Comparison of ENCODE assay signal across 8 cellular contexts in the genomic region with DNA sequence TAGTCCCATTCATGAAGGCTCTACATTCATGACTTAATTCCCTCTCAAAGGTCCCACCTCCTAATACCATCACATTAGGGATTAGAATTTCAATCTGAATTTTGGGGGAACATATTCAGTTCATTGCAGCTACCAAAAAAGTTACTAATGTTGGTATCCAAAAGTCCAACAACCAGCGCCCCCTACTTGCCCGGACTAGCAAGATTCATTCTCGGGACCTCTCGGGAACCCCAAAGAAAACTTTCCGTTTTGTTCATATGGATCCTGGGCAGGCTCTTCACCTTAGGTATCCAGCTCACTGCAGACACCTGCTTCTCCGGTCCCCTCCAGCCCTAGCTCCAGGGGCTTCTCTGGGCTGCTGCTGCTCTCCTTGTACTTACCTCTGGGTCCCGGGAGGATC. TPM values are rescaled to one million over a fixed set of nuclear protein-coding genes. Genes with fewer than 3 reads are reported as not detected.
DNase-seq lines count a peak whose midpoint lies in the region; ATAC-seq and TF ChIP-seq lines count a peak whose summit lies in the region.

No MANE protein-coding gene starts in this region.

- H3K36me3 ChIP-seq in BE2C, result no peaks in the 10 kb centered on the region
- no peaks in the 10 kb centered on the region for H3K36me3 ChIP-seq in gastrocnemius medialis

- ATAC-seq in GM19351 (IDR thresholded peaks at IDR 0.05; ENCODE audit: unreplicated experiment) (no peak), gastrocnemius medialis (no peak)

- no peaks in the 10 kb centered on the region for H3K36me3 Mint-ChIP-seq in activated naive CD4-positive, alpha-beta T cell treated with anti-CD3 and anti-CD28 coated beads, Interleukin-2, amount 10 ng/mL, durations not matched to agents 7 days and 5 days

- H3K9me3 Mint-ChIP-seq in activated naive CD4-positive, alpha-beta T cell treated with anti-CD3 and anti-CD28 coated beads, Interleukin-2, amount 10 ng/mL, durations not matched to agents 7 days and 5 days, result no peaks in the 10 kb centered on the region

- no peak overlapping the region for H3K27ac Mint-ChIP-seq in activated naive CD4-positive, alpha-beta T cell treated with anti-CD3 and anti-CD28 coated beads, Interleukin-2, amount 10 ng/mL, durations not matched to agents 7 days and 5 days

- no peak overlapping the region for H3K4me3 Mint-ChIP-seq in activated naive CD4-positive, alpha-beta T cell treated with anti-CD3 and anti-CD28 coated beads, Interleukin-2, amount 10 ng/mL, durations not matched to agents 7 days and 5 days

- CTCF ChIA-PET in activated naive CD4-positive, alpha-beta T cell treated with anti-CD3 and anti-CD28 coated beads, Interleukin-2, amount 10 ng/mL, durations not matched to agents 7 days and 5 days (lab: Charles Lee), result interaction anchor here (0.6 to 8.3 kb wide), 41 partner anchors 8 to 630 kb away, joined by 3 to 96 read pairs (median 6); a partner anchor contains a TSS

- H3K27me3 ChIP-seq in BE2C (peaks cover 6% of the 10 kb centered on the region), gastrocnemius medialis (no peaks in the 10 kb centered on the region)

- TF ChIP-seq POLR2A in gastrocnemius medialis (IDR thresholded peaks at IDR 0.05), result no peak

- H3K4me3 ChIP-seq in BE2C (ENCODE audit: low read depth, low read length) (no peak overlapping the region), gastrocnemius medialis (no peak overlapping the region)

- H3K4me1 Mint-ChIP-seq in activated naive CD4-positive, alpha-beta T cell treated with anti-CD3 and anti-CD28 coated beads, Interleukin-2, amount 10 ng/mL, durations not matched to agents 7 days and 5 days, result peaks cover 12% of the 10 kb centered on the region

- DNase-seq in BE2C (no peak), HT-29 (ENCODE audit: low spot score) (peak; percentile 26), left kidney (ENCODE audit: low read depth, low spot score) (peak; percentile 17), activated gamma-delta T cell (lab: John Stamatoyannopoulos, UW) (no peak), superior temporal gyrus (ENCODE audit: extremely low spot score) (no peak), gastrocnemius medialis (no peak)
- DNase-seq in activated naive CD4-positive, alpha-beta T cell treated with anti-CD3 and anti-CD28 coated beads, Interleukin-2, amount 10 ng/mL, durations not matched to agents 7 days and 5 days, result peak; percentile 63

- intact Hi-C loops in gastrocnemius medialis (cut with DNase I; ENCODE audit: low total_unique reads), result loop anchor here (1.0 to 2.0 kb wide), 2 partner anchors 218 to 345 kb away; no protein-coding TSS in a partner anchor

- H3K27me3 Mint-ChIP-seq in activated naive CD4-positive, alpha-beta T cell treated with anti-CD3 and anti-CD28 coated beads, Interleukin-2, amount 10 ng/mL, durations not matched to agents 7 days and 5 days, result peaks cover 12% of the 10 kb centered on the region

- TF ChIP-seq CTCF in BE2C (IDR thresholded peaks at IDR 0.05; ENCODE audit: low read depth, low read length), result peak; percentile 53
- no peak for TF ChIP-seq CTCF in gastrocnemius medialis (IDR thresholded peaks at IDR 0.05 in 4 of 5, conservative IDR thresholded peaks at IDR 0.05 in 1 of 5)

- H3K9me3 ChIP-seq in BE2C (no peaks in the 10 kb centered on the region), gastrocnemius medialis (no peaks in the 10 kb centered on the region)

- in situ Hi-C loops in gastrocnemius medialis (cut with MboI; ENCODE audit: low sequenced_read_pairs in 4 of 4), result loop anchor here in 2 of 4 donors (5.0 to 10.0 kb wide), 2 partner anchors 236 to 244 kb away; no protein-coding TSS in a partner anchor

- no peak overlapping the region for H3K27ac ChIP-seq in gastrocnemius medialis

- H3K4me1 ChIP-seq in BE2C (no peaks in the 10 kb centered on the region), gastrocnemius medialis (no peaks in the 10 kb centered on the region)

RNA-seq across cellular contexts. Expression of a gene that starts 8.9 kb away (rescaled TPM):
- polyA plus RNA-seq in BE2C (2012; ENCODE audit: insufficient read depth, insufficient read length, low read depth), result 2.5 TPM
- 4.6 and 7.1 TPM in 2 replicates for total RNA-seq in HT-29 (2014; rRNA removed; shearing (Covaris generic))
- total RNA-seq in gastrocnemius medialis, result 10 to 100 TPM in 1 of 4 donors, 1 to 10 TPM in 3; 6.2 to 12.5 (median 9.1) TPM

RNA-seq across cellular contexts. Expression of a gene that starts 19.8 kb away (rescaled TPM):
- 99.1 TPM for polyA plus RNA-seq in BE2C (2012; ENCODE audit: insufficient read depth, insufficient read length, low read depth)
- 142 and 156 TPM in 2 replicates for total RNA-seq in HT-29 (2014; rRNA removed; shearing (Covaris generic))
- total RNA-seq in gastrocnemius medialis, result 100 to 1,000 TPM; 227 to 342 (median 250) TPM

RNA-seq across cellular contexts. Expression of a gene that starts 32.9 kb away (rescaled TPM):
- polyA plus RNA-seq in BE2C (2012; ENCODE audit: insufficient read depth, insufficient read length, low read depth), result 43.2 TPM
- total RNA-seq in HT-29 (2014; rRNA removed; shearing (Covaris generic)), result 37.9 and 40.4 TPM in 2 replicates
- 10 to 100 TPM; 25.6 to 69.7 (median 39.8) TPM for total RNA-seq in gastrocnemius medialis

Comparison
In these comparisons a context has a peak if more than half of its experiments do, and no peak if none do; other contexts are left out.
1. DNase-seq: peak in HT-29 (single experiment), activated naive CD4-positive, alpha-beta T cell treated with anti-CD3 and anti-CD28 coated beads, Interleukin-2, amount 10 ng/mL, durations not matched to agents 7 days and 5 days (single experiment) and left kidney (single experiment); none in BE2C (single experiment), activated gamma-delta T cell (single experiment), superior temporal gyrus (single experiment) and gastrocnemius medialis (0 of 2).